In genomic region chr22:32967285-32968101, GRCh38 we compare ENCODE assay signal across 1 cellular context.
TF ChIP-seq lines count a peak whose summit lies in the region.

No MANE protein-coding gene starts in this region.

TF ChIP-seq in HepG2, 621 proteins besides CTCF, POLR2A, EP300 and RAD21 (continued from another document):
- TF ChIP-seq HNF1A (IDR thresholded peaks at IDR 0.05; ENCODE audit: low read depth) (peak; percentile 92), HNF1A (CRISPR knock-in tag; IDR thresholded peaks at IDR 0.05; ENCODE audit: borderline replicate concordance) (peak; percentile 96), FOXO4 (CRISPR knock-in tag; conservative IDR thresholded peaks at IDR 0.05) (0 out of 2 replicates have a peak, but pooled peaks have one; percentile 70), ZNF777 (CRISPR knock-in tag; IDR thresholded peaks at IDR 0.05) (no peak), ERF (CRISPR knock-in tag; IDR thresholded peaks at IDR 0.05) (no peak), DRAP1 (CRISPR knock-in tag; IDR thresholded peaks at IDR 0.05) (peak; percentile 26; the same call in 1 of the 2 replicates), ZNF782 (CRISPR knock-in tag; IDR thresholded peaks at IDR 0.05; ENCODE audit: borderline replicate concordance) (no peak), BCL6 (CRISPR knock-in tag; IDR thresholded peaks at IDR 0.05) (peak; percentile 31; the same call in 1 of the 2 replicates), THRA (CRISPR knock-in tag; IDR thresholded peaks at IDR 0.05; ENCODE audit: borderline replicate concordance) (peak; percentile 63; the same call in 1 of the 2 replicates), SP5 (CRISPR knock-in tag; IDR thresholded peaks at IDR 0.05; ENCODE audit: borderline replicate concordance, low read depth) (0 out of 2 replicates have a peak, but pooled peaks have one; percentile 27), TFAP4 (IDR thresholded peaks at IDR 0.05; ENCODE audit: borderline replicate concordance, low read depth) (no peak), DBP (CRISPR knock-in tag; IDR thresholded peaks at IDR 0.05; ENCODE audit: not compliant biosample characterization) (peak; percentile 61), ZNF687 (CRISPR knock-in tag; IDR thresholded peaks at IDR 0.05) (peak; percentile 76), MAFF (IDR thresholded peaks at IDR 0.05; ENCODE audit: low read depth, low read length) (peak; percentile 44; the same call in 1 of the 2 replicates), SOX6 (IDR thresholded peaks at IDR 0.05) (no peak), SOX6 (CRISPR knock-in tag; IDR thresholded peaks at IDR 0.05) (peak; percentile 77), PITX1 (CRISPR knock-in tag; IDR thresholded peaks at IDR 0.05) (peak; percentile 64), ZBTB7B (CRISPR knock-in tag; IDR thresholded peaks at IDR 0.05) (peak; percentile 82), LCORL (IDR thresholded peaks at IDR 0.05) (no peak), LCORL (CRISPR knock-in tag; IDR thresholded peaks at IDR 0.05) (peak; percentile 37; the same call in 1 of the 2 replicates), KLF6 (CRISPR knock-in tag; IDR thresholded peaks at IDR 0.05) (0 out of 2 replicates have a peak, but pooled peaks have one; percentile 53), TIGD3 (CRISPR knock-in tag; IDR thresholded peaks at IDR 0.05; ENCODE audit: borderline replicate concordance) (no peak), ISL2 (CRISPR knock-in tag; IDR thresholded peaks at IDR 0.05) (0 out of 2 replicates have a peak, but pooled peaks have one; percentile 22), HIVEP1 (CRISPR knock-in tag; IDR thresholded peaks at IDR 0.05) (peak; percentile 34; the same call in 1 of the 2 replicates), CEBPG (CRISPR knock-in tag; IDR thresholded peaks at IDR 0.05) (peak; percentile 72)
TF ChIP-seq in HepG2: peak in this region for 87.
